8 cellular contexts compared by ENCODE assay signal in genomic region chr1:201916649-201917249, GRCh38. TPM values are rescaled to one million over a fixed set of nuclear protein-coding genes. Genes with fewer than 3 reads are reported as not detected.
DNase-seq lines count a peak whose midpoint lies in the region; ATAC-seq and TF ChIP-seq lines count a peak whose summit lies in the region.

No MANE protein-coding gene starts in this region.

- no peaks in the 10 kb centered on the region for H3K9me3 Mint-ChIP-seq in activated naive CD4-positive, alpha-beta T cell treated with anti-CD3 and anti-CD28 coated beads, Interleukin-2, amount 10 ng/mL, durations not matched to agents 7 days and 5 days

- ATAC-seq in HG03342 (IDR thresholded peaks at IDR 0.05; ENCODE audit: unreplicated experiment) = no peak
- no peak for ATAC-seq in HG03159 (IDR thresholded peaks at IDR 0.05; ENCODE audit: unreplicated experiment)

- H3K4me3 Mint-ChIP-seq in activated naive CD4-positive, alpha-beta T cell treated with anti-CD3 and anti-CD28 coated beads, Interleukin-2, amount 10 ng/mL, durations not matched to agents 7 days and 5 days = no peak overlapping the region

- H2AFZ ChIP-seq in fibroblast of lung (ENCODE audit: low read length) = no peak overlapping the region
- peak overlapping the region; percentile 70 for H2AFZ ChIP-seq in parathyroid adenoma

- H4K20me1 ChIP-seq in fibroblast of lung (ENCODE audit: control insufficient read depth, extremely low read depth, insufficient read depth, low read length) = no peaks in the 10 kb centered on the region

- H3K27me3 ChIP-seq in fibroblast of lung (ENCODE audit: control insufficient read depth, insufficient read depth, low read length) (no peaks in the 10 kb centered on the region), parathyroid adenoma (ENCODE audit: control insufficient read depth, insufficient read depth, low read length) (no peaks in the 10 kb centered on the region)

- H3K36me3 Mint-ChIP-seq in activated naive CD4-positive, alpha-beta T cell treated with anti-CD3 and anti-CD28 coated beads, Interleukin-2, amount 10 ng/mL, durations not matched to agents 7 days and 5 days = no peaks in the 10 kb centered on the region

- no peaks in the 10 kb centered on the region for H3K9me3 ChIP-seq in fibroblast of lung (ENCODE audit: control insufficient read depth, insufficient read depth, low read depth, low read length)
- H3K9me3 ChIP-seq in parathyroid adenoma (ENCODE audit: control insufficient read depth, low read length) = no peaks in the 10 kb centered on the region

- H3K4me1 ChIP-seq in fibroblast of lung (ENCODE audit: control insufficient read depth, extremely low read depth, insufficient read depth, low read length) (peaks cover 26% of the 10 kb centered on the region), parathyroid adenoma (peaks cover 10% of the 10 kb centered on the region)

- peak overlapping the region; percentile 51 for H3K4me2 ChIP-seq in fibroblast of lung (ENCODE audit: extremely low read depth, insufficient read depth, low read length)
- peak overlapping the region; percentile 55 for H3K4me2 ChIP-seq in parathyroid adenoma (ENCODE audit: low read length)

- TF ChIP-seq CTCF in fibroblast of lung (conservative IDR thresholded peaks at IDR 0.05 in 1 of 2, IDR thresholded peaks at IDR 0.05 in 1 of 2; ENCODE audit: low read depth in 1 of 2, low read length in 2 of 2) (no peak), parathyroid adenoma (IDR thresholded peaks at IDR 0.05) (no peak)

- H3K79me2 ChIP-seq in fibroblast of lung (ENCODE audit: control insufficient read depth, insufficient read depth, low read length) = no peaks in the 10 kb centered on the region
- no peaks in the 10 kb centered on the region for H3K79me2 ChIP-seq in parathyroid adenoma

- H3K36me3 ChIP-seq in fibroblast of lung (ENCODE audit: control insufficient read depth, insufficient read depth, low read length) = peaks cover 1% of the 10 kb centered on the region
- H3K36me3 ChIP-seq in parathyroid adenoma (ENCODE audit: control insufficient read depth, insufficient read depth, low read length) = no peaks in the 10 kb centered on the region

- CTCF ChIA-PET in activated naive CD4-positive, alpha-beta T cell treated with anti-CD3 and anti-CD28 coated beads, Interleukin-2, amount 10 ng/mL, durations not matched to agents 7 days and 5 days (lab: Charles Lee) = no interaction called here

- peak; percentile 84 for DNase-seq in DMS 273 (lab: John Stamatoyannopoulos, UW; ENCODE audit: unreplicated experiment)
- DNase-seq in NCI-H460 (ENCODE audit: extremely low read depth, low read depth) = peak; percentile 11
- DNase-seq in fibroblast of lung (ENCODE audit: low read depth in 2 of 2) = peak; percentile 85 to 97
- DNase-seq in activated naive CD4-positive, alpha-beta T cell treated with anti-CD3 and anti-CD28 coated beads, Interleukin-2, amount 10 ng/mL, durations not matched to agents 7 days and 5 days = no peak
- no peak for DNase-seq in Kasumi-1 (lab: John Stamatoyannopoulos, UW)

- peak overlapping the region; percentile 75 for H3K27ac ChIP-seq in fibroblast of lung (ENCODE audit: insufficient read depth, low read length)
- H3K27ac ChIP-seq in parathyroid adenoma = peak overlapping the region; percentile 19

- H3K27me3 Mint-ChIP-seq in activated naive CD4-positive, alpha-beta T cell treated with anti-CD3 and anti-CD28 coated beads, Interleukin-2, amount 10 ng/mL, durations not matched to agents 7 days and 5 days = peaks cover 34% of the 10 kb centered on the region

- H3K4me3 ChIP-seq in fibroblast of lung (replicated peaks in 1 of 4; ENCODE audit: control extremely low read depth in 1 of 4, insufficient read depth in 1 of 4, low read depth in 3 of 4, low read length in 4 of 4) (peak overlapping the region in 1 of 4 experiments; percentile 27), parathyroid adenoma (ENCODE audit: low read depth, low read length) (no peak overlapping the region)

- H3K27ac Mint-ChIP-seq in activated naive CD4-positive, alpha-beta T cell treated with anti-CD3 and anti-CD28 coated beads, Interleukin-2, amount 10 ng/mL, durations not matched to agents 7 days and 5 days = no peak overlapping the region

- H3K4me1 Mint-ChIP-seq in activated naive CD4-positive, alpha-beta T cell treated with anti-CD3 and anti-CD28 coated beads, Interleukin-2, amount 10 ng/mL, durations not matched to agents 7 days and 5 days = no peaks in the 10 kb centered on the region

- H3K9ac ChIP-seq in fibroblast of lung (ENCODE audit: insufficient read depth, low read length) (no peak overlapping the region), parathyroid adenoma (no peak overlapping the region)

RNA-seq across cellular contexts. Expression of gene SHISA4, which starts 28.1 kb away (rescaled TPM):
- total RNA-seq in NCI-H460 (2014; rRNA removed; shearing (Covaris generic)) = 11.4 and 12.1 TPM in 2 replicates
- 6.2 and 14.4 TPM in 2 replicates for polyA plus RNA-seq in NCI-H460 (2014; cell fraction: nucleus; rRNA removed)
- total RNA-seq in fibroblast of lung = 15.4 and 27.1 TPM in 2 replicates
- polyA plus RNA-seq in fibroblast of lung = 19.0 and 19.2 TPM in 2 replicates
- polyA plus RNA-seq in fibroblast of lung (2012) = 33.9 and 36.0 TPM in 2 replicates
- polyA minus RNA-seq in fibroblast of lung (ENCODE audit: low replicate concordance) = 85.3 and 92.1 TPM in 2 replicates

RNA-seq across cellular contexts. Expression of gene LMOD1, which starts 29.6 kb away (rescaled TPM):
- not detected in 2 replicates for total RNA-seq in NCI-H460 (2014; rRNA removed; shearing (Covaris generic))
- polyA plus RNA-seq in NCI-H460 (2014; cell fraction: nucleus; rRNA removed) = not detected in 2 replicates
- total RNA-seq in fibroblast of lung = 20.5 and 36.3 TPM in 2 replicates
- 9.7 and 74.9 TPM in 2 replicates for polyA plus RNA-seq in fibroblast of lung
- 12.2 and 102 TPM in 2 replicates for polyA plus RNA-seq in fibroblast of lung (2012)
- polyA minus RNA-seq in fibroblast of lung (ENCODE audit: low replicate concordance) = 15.5 and 153 TPM in 2 replicates

RNA-seq across cellular contexts. Expression of gene TIMM17A, which starts 38.6 kb away (rescaled TPM):
- total RNA-seq in NCI-H460 (2014; rRNA removed; shearing (Covaris generic)) = 116 and 136 TPM in 2 replicates
- 136 and 158 TPM in 2 replicates for polyA plus RNA-seq in NCI-H460 (2014; cell fraction: nucleus; rRNA removed)
- total RNA-seq in fibroblast of lung = 41.9 and 47.7 TPM in 2 replicates
- polyA plus RNA-seq in fibroblast of lung = 102 and 103 TPM in 2 replicates
- polyA plus RNA-seq in fibroblast of lung (2012) = 87.4 and 89.3 TPM in 2 replicates
- 0.82 and 37.3 TPM in 2 replicates for polyA minus RNA-seq in fibroblast of lung (ENCODE audit: low replicate concordance)

Comparison
In these comparisons a context has a peak if more than half of its experiments do, and no peak if none do; other contexts are left out.
1. DNase-seq: peak in DMS 273 (single experiment), NCI-H460 (single experiment) and fibroblast of lung (2 of 2); none in activated naive CD4-positive, alpha-beta T cell treated with anti-CD3 and anti-CD28 coated beads, Interleukin-2, amount 10 ng/mL, durations not matched to agents 7 days and 5 days (single experiment) and Kasumi-1 (0 of 2).
2. RNA of gene LMOD1, which starts 29.6 kb away (total RNA-seq): 20.5 to 36.3 TPM in fibroblast of lung; not detected in NCI-H460; every median in the first group is over 10 times any median in the second.